In genomic region chr20:1184638-1185315, GRCh38 we compare ENCODE assay signal across 8 cellular contexts. TPM values are rescaled to one million over a fixed set of nuclear protein-coding genes. Genes with fewer than 3 reads are reported as not detected.
A peak's percentile ranks its signal among the peaks of the same experiment; 100 is the strongest.
DNase-seq lines count a peak whose midpoint lies in the region; ATAC-seq, FAIRE-seq and TF ChIP-seq lines count a peak whose summit lies in the region.

Gene TMEM74B, minus strand, starts transcription at chr20:1184981. Its CDS starts 1,180 bp downstream, at chr20:1183801.

- H4K91ac ChIP-seq in H1 (replicated peaks; ENCODE audit: insufficient read length, low read length) = no peak within 1 kb of the TSS

- TF ChIP-seq CTCF in H1 (IDR thresholded peaks at IDR 0.05; ENCODE audit: control extremely low read depth in 1 of 3, insufficient read depth in 1 of 3, low read depth in 1 of 3, low read length in 3 of 3) (no peak), nephron (IDR thresholded peaks at IDR 0.05; ENCODE audit: unreplicated experiment in 3 of 3) (no peak)

- peak within 1 kb of the TSS; percentile 62 to 97 for H3K4me2 ChIP-seq in H1 (ENCODE audit: insufficient read depth in 1 of 2, low read depth in 2 of 2, low read length in 2 of 2)

- no peak within 1 kb of the TSS for H2BK20ac ChIP-seq in H1 (ENCODE audit: low read length)

- no peak within 1 kb of the TSS for H2BK12ac ChIP-seq in H1 (ENCODE audit: low read depth, low read length)

- H3K79me2 ChIP-seq in H1 (ENCODE audit: control insufficient read depth in 1 of 2, insufficient read depth in 2 of 2, low read length in 2 of 2) = no peaks in the 10 kb centered on the region

- H4K8ac ChIP-seq in H1 (ENCODE audit: extremely low read depth, insufficient read depth, low read length) = no peak within 1 kb of the TSS; the same call in 1 of the 2 replicates

- H3K36me3 Mint-ChIP-seq in CD4-positive, alpha-beta memory T cell = peaks cover under 1 to 3% of the 10 kb centered on the region in 2 donors
- H3K36me3 Mint-ChIP-seq in nephron (ENCODE audit: low read depth) = no peaks in the 10 kb centered on the region

- peaks cover 11% of the 10 kb centered on the region; the same call in 1 of the 2 replicates for H3K23me2 ChIP-seq in H1 (ENCODE audit: low read depth, low read length)

- H2AFZ ChIP-seq in H1 (ENCODE audit: low read length) = peak within 1 kb of the TSS; percentile 72; the same call in 1 of the 2 replicates

- H3K4me1 Mint-ChIP-seq in CD4-positive, alpha-beta memory T cell = peaks cover 6 to 13% (median 9%) of the 10 kb centered on the region in 4 donors
- H3K4me1 Mint-ChIP-seq in nephron = peaks cover 11% of the 10 kb centered on the region

- H3K27ac Mint-ChIP-seq in CD4-positive, alpha-beta memory T cell = peak within 1 kb of the TSS in 3 of 7 donors; percentile 5 to 60 (median 52)
- H3K27ac Mint-ChIP-seq in nephron = no peak within 1 kb of the TSS

- H3K9ac ChIP-seq in H1 (replicated peaks in 1 of 4; ENCODE audit: extremely low read depth in 1 of 4, low read depth in 3 of 4, low read length in 3 of 4) = peak within 1 kb of the TSS in 1 of 4 experiments; percentile 73; a peak in 2 of 7 replicates

- H3K27me3 Mint-ChIP-seq in CD4-positive, alpha-beta memory T cell = peaks cover 21 to 23% of the 10 kb centered on the region in 2 donors
- peaks cover 38% of the 10 kb centered on the region for H3K27me3 Mint-ChIP-seq in nephron (ENCODE audit: low read depth)

- no peak for TF ChIP-seq EP300 in H1 (IDR thresholded peaks at IDR 0.05; ENCODE audit: borderline replicate concordance in 1 of 2, low read depth in 2 of 2, low read length in 2 of 2)

- POLR2A ChIA-PET in CD4-positive, alpha-beta memory T cell (lab: Charles Lee; ENCODE audit: partially characterized antibody) = interaction anchor here (0.8 kb wide), 1 partner anchor 13 kb away, joined by 3 read pairs; no protein-coding TSS in a partner anchor
- POLR2A ChIA-PET in H1 (lab: Charles Lee; ENCODE audit: partially characterized antibody) = interaction anchor here (1.5 kb wide), 1 partner anchor 11 kb away, joined by 3 read pairs; no protein-coding TSS in a partner anchor

- H3K4me3 ChIP-seq in CD4-positive, alpha-beta memory T cell (ENCODE audit: low read length in 2 of 2) = no peak within 1 kb of the TSS
- peak within 1 kb of the TSS; percentile 41 to 72 (median 44) for H3K4me3 ChIP-seq in H1 (ENCODE audit: extremely low read depth in 1 of 4, insufficient read depth in 2 of 4, low read depth in 3 of 4, low read length in 4 of 4)

- TF ChIP-seq RAD21 in H1 (IDR thresholded peaks at IDR 0.05 in 1 of 2, conservative IDR thresholded peaks at IDR 0.05 in 1 of 2; ENCODE audit: low read depth in 2 of 2, low read length in 2 of 2) = no peak

- CTCF ChIA-PET in CD4-positive, alpha-beta memory T cell (lab: Charles Lee; ENCODE audit: partially characterized antibody) = interaction anchor here (0.7 kb wide), 1 partner anchor 18 kb away, joined by 3 read pairs; no protein-coding TSS in a partner anchor
- CTCF ChIA-PET in H1 (lab: Charles Lee; ENCODE audit: partially characterized antibody) = interaction anchor here (0.8 to 5.0 kb wide), 7 partner anchors 9 to 251 kb away, joined by 3 to 34 read pairs (median 6); no protein-coding TSS in a partner anchor

- peaks cover 0 to 1% (median 0%) of the 10 kb centered on the region in 8 donors for H3K9me3 Mint-ChIP-seq in CD4-positive, alpha-beta memory T cell
- H3K9me3 Mint-ChIP-seq in nephron = no peaks in the 10 kb centered on the region

- H2BK5ac ChIP-seq in H1 (ENCODE audit: low read depth, low read length) = no peak within 1 kb of the TSS

- no peak within 1 kb of the TSS for H3K23ac ChIP-seq in H1 (ENCODE audit: insufficient read length)

- WGBS in H1 (ENCODE audit: extremely low coverage in 1 of 2, insufficient coverage in 1 of 2, insufficient read length in 1 of 2, insufficient replicate concordance in 2 of 2, low coverage in 1 of 2, low lambda C conversion rate in 2 of 2, missing lambda C conversion rate in 1 of 2), 2 experiments = 19% methylated on average over 14 of the region's 76 CpGs; no CpG with 5 or more reads in 1 of the 2 experiments

- no peak within 1 kb of the TSS for H3K56ac ChIP-seq in H1 (replicated peaks; ENCODE audit: insufficient read length, low read depth, low read length)

- peaks cover 14% of the 10 kb centered on the region for H3K4me1 ChIP-seq in CD4-positive, alpha-beta memory T cell (ENCODE audit: insufficient read depth, low read length)
- H3K4me1 ChIP-seq in H1 (replicated peaks in 1 of 4; ENCODE audit: control insufficient read depth in 3 of 4, insufficient read depth in 4 of 4, low read length in 3 of 4) = peaks cover 0 to 14% (median 8%) of the 10 kb centered on the region in 4 experiments; a peak in 5 of 7 replicates

- no peaks in the 10 kb centered on the region for H3K9me3 ChIP-seq in CD4-positive, alpha-beta memory T cell (ENCODE audit: control insufficient read depth in 1 of 2, low read length in 2 of 2)
- no peaks in the 10 kb centered on the region for H3K9me3 ChIP-seq in H1 (ENCODE audit: insufficient read depth in 2 of 2, low read depth in 1 of 2, low read length in 1 of 2)

- TF ChIP-seq POLR2A in H1 (IDR thresholded peaks at IDR 0.05; ENCODE audit: control extremely low read depth in 1 of 2, low read depth in 2 of 2, low read length in 2 of 2) = no peak

- H3K4me3 Mint-ChIP-seq in CD4-positive, alpha-beta memory T cell = peak within 1 kb of the TSS; percentile 61 to 86 (median 82)
- H3K4me3 Mint-ChIP-seq in nephron = peak within 1 kb of the TSS; percentile 81 to 84 (median 84)

- peaks cover 3% of the 10 kb centered on the region for H3K27me3 ChIP-seq in CD4-positive, alpha-beta memory T cell (ENCODE audit: insufficient read depth, low read length)
- H3K27me3 ChIP-seq in H1 (replicated peaks in 1 of 4; ENCODE audit: control insufficient read depth in 3 of 4, extremely low read depth in 1 of 4, insufficient read depth in 3 of 4, low read length in 3 of 4) = peaks cover 8 to 38% (median 26%) of the 10 kb centered on the region in 4 experiments

- peaks cover 0 to 5% of the 10 kb centered on the region in 2 experiments for H4K20me1 ChIP-seq in H1 (replicated peaks in 1 of 2; ENCODE audit: control insufficient read depth in 1 of 2, insufficient read depth in 2 of 2, low read length in 2 of 2)

- no peak within 1 kb of the TSS for H4K5ac ChIP-seq in H1 (ENCODE audit: insufficient read length, low read depth, low read length)

- no peak within 1 kb of the TSS for H2AK5ac ChIP-seq in H1 (ENCODE audit: low read depth, low read length)

- H2BK120ac ChIP-seq in H1 (replicated peaks; ENCODE audit: low read depth, low read length) = no peak within 1 kb of the TSS

- DNase-seq in CD4-positive, alpha-beta memory T cell = no peak
- peak; percentile 3 for DNase-seq in NCI-H1105 treated with DMSO at 0.1 percent for 48 hours (lab: John Stamatoyannopoulos, UW)
- DNase-seq in H1 (ENCODE audit: low read depth in 1 of 2, low spot score in 2 of 2) = peak in 1 of 2 experiments; percentile 71
- DNase-seq in effector CD4-positive, alpha-beta T cell = no peak
- DNase-seq in RCC 7860 (ENCODE audit: low spot score) = no peak

- H3K18ac ChIP-seq in H1 (ENCODE audit: extremely low read depth, low read length) = no peak within 1 kb of the TSS; the same call in 1 of the 2 replicates

- H3K14ac ChIP-seq in H1 (ENCODE audit: insufficient read length) = no peak within 1 kb of the TSS

- no peak within 1 kb of the TSS for H3K4ac ChIP-seq in H1 (replicated peaks; ENCODE audit: insufficient read length, low read depth, low read length)

- no peak within 1 kb of the TSS for H2BK15ac ChIP-seq in H1 (ENCODE audit: low read length)

- ATAC-seq in HG02678 (IDR thresholded peaks at IDR 0.05; ENCODE audit: unreplicated experiment) = no peak
- ATAC-seq in HG02571 (IDR thresholded peaks at IDR 0.05; ENCODE audit: unreplicated experiment) = no peak

- no peaks in the 10 kb centered on the region for H3K36me3 ChIP-seq in CD4-positive, alpha-beta memory T cell (ENCODE audit: insufficient read depth, low read length)
- no peaks in the 10 kb centered on the region; a peak in 1 of 8 replicates for H3K36me3 ChIP-seq in H1 (ENCODE audit: control insufficient read depth in 2 of 4, insufficient read depth in 4 of 4, low read length in 3 of 4)

- FAIRE-seq in H1 (lab: Jason Lieb, UNC) = no peak
- no peak for FAIRE-seq in RCC 7860 (lab: Jason Lieb, UNC)

- intact Hi-C loops in CD4-positive, alpha-beta memory T cell (cut with micrococcal nuclease) = loop anchor here (10.0 kb wide), 1 partner anchor 210 kb away; no protein-coding TSS in a partner anchor

- 0 out of 2 replicates have a peak, but pooled peaks cover 2% of the 10 kb centered on the region for H3K79me1 ChIP-seq in H1 (ENCODE audit: low read depth, low read length)

- no peak within 1 kb of the TSS for H3K27ac ChIP-seq in CD4-positive, alpha-beta memory T cell (ENCODE audit: low read depth, low read length)
- H3K27ac ChIP-seq in H1 (ENCODE audit: low read depth, low read length) = no peak within 1 kb of the TSS

TF ChIP-seq in H1, 55 proteins besides CTCF, POLR2A, EP300 and RAD21 (continues in another document):
- no peak for TF ChIP-seq ASH2L (IDR thresholded peaks at IDR 0.05; ENCODE audit: low read length)
- no peak for TF ChIP-seq ZNF274 (IDR thresholded peaks at IDR 0.05; ENCODE audit: borderline replicate concordance, extremely low read depth, low read length)
- TF ChIP-seq JUND (IDR thresholded peaks at IDR 0.05; ENCODE audit: low read length) = no peak
- TF ChIP-seq FOSL1 (IDR thresholded peaks at IDR 0.05; ENCODE audit: insufficient read depth, low read depth, low read length) = no peak
- TF ChIP-seq EZH2 (IDR thresholded peaks at IDR 0.05; ENCODE audit: low read depth, low read length, severe bottlenecking) = peak; percentile 69
- TF ChIP-seq, protein P1, sequence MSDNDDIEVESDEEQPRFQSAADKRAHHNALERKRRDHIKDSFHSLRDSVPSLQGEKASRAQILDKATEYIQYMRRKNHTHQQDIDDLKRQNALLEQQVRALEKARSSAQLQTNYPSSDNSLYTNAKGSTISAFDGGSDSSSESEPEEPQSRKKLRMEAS (IDR thresholded peaks at IDR 0.05) = 0 out of 2 replicates have a peak, but pooled peaks have one; percentile 56
- TF ChIP-seq CEBPB (IDR thresholded peaks at IDR 0.05; ENCODE audit: low read depth, low read length) = no peak

RNA-seq across cellular contexts. Expression of gene TMEM74B, which starts in this region (rescaled TPM):
- total RNA-seq in CD4-positive, alpha-beta memory T cell = not detected
- not detected for polyA plus RNA-seq in CD4-positive, alpha-beta memory T cell
- 2.8 and 4.0 TPM in 2 replicates for total RNA-seq in H1 (2021; fragmentation: NEBNext Ultra II Directional; extraction: Animal tissue kit (Norgen Biotek cat#: 25700))
- 6.4 and 7.8 TPM in 2 replicates for polyA plus RNA-seq in H1 (2011; rRNA removed)
- polyA plus RNA-seq in H1 (2011; cell fraction: cytosol; rRNA removed) = 6.9 TPM
- 35.6 TPM for polyA plus RNA-seq in H1 (2011; cell fraction: nucleus; rRNA removed)
- polyA plus RNA-seq in H1 (2012, experiment 1 of 2) = 6.5 to 8.5 TPM (median 7.9 TPM) in 4 replicates
- 2.8 TPM for polyA plus RNA-seq in H1 (2012, experiment 2 of 2)
- polyA plus RNA-seq in H1 (2013, experiment 1 of 2) = 4.5 TPM
- polyA plus RNA-seq in H1 (2013, experiment 2 of 2) = 3.7 TPM
- 1.4 and 1.5 TPM in 2 replicates for polyA minus RNA-seq in H1 (2011; rRNA and poly(A)+ RNA removed)
- polyA minus RNA-seq in H1 (2011; cell fraction: cytosol; rRNA and poly(A)+ RNA removed) = 2.2 TPM
- polyA minus RNA-seq in H1 (2011; cell fraction: nucleus; rRNA and poly(A)+ RNA removed) = 4.7 TPM

Comparison
In these comparisons a context has a peak if more than half of its experiments do, and no peak if none do; other contexts are left out.
1. H3K4me3 ChIP-seq: peak in H1 (4 of 4); none in CD4-positive, alpha-beta memory T cell (0 of 2).